In genomic region chr19:6531163-6531955, GRCh38 we compare ENCODE assay signal across 8 cellular contexts.
DNase-seq lines count a peak whose midpoint lies in the region; ATAC-seq and TF ChIP-seq lines count a peak whose summit lies in the region.

No MANE protein-coding gene starts in this region.

- H3K27me3 ChIP-seq in GM06990 (replicated peaks; ENCODE audit: control insufficient read depth, insufficient read depth, low read length) (no peaks in the 10 kb centered on the region), OCI-LY3 (ENCODE audit: low read depth, low read length) (no peaks in the 10 kb centered on the region), parathyroid adenoma (ENCODE audit: control insufficient read depth, insufficient read depth, low read length) (no peaks in the 10 kb centered on the region)

- H3K36me3 ChIP-seq in GM06990 (ENCODE audit: control insufficient read depth, insufficient read depth, low read length) (peaks cover 14% of the 10 kb centered on the region), OCI-LY3 (replicated peaks; ENCODE audit: low read depth, low read length) (peaks cover 45% of the 10 kb centered on the region), parathyroid adenoma (ENCODE audit: control insufficient read depth, insufficient read depth, low read length) (no peaks in the 10 kb centered on the region)

- peaks cover 66% of the 10 kb centered on the region for H3K4me1 ChIP-seq in OCI-LY3 (ENCODE audit: low read length)
- H3K4me1 ChIP-seq in parathyroid adenoma: peaks cover 2% of the 10 kb centered on the region

- no peak for TF ChIP-seq CTCF in GM06990 (IDR thresholded peaks at IDR 0.05; ENCODE audit: insufficient read depth, low read length, poor library complexity, severe bottlenecking)
- TF ChIP-seq CTCF in OCI-LY3 (IDR thresholded peaks at IDR 0.05; ENCODE audit: low read depth, low read length): no peak
- no peak for TF ChIP-seq CTCF in parathyroid adenoma (IDR thresholded peaks at IDR 0.05)

- ATAC-seq in HG03095 (IDR thresholded peaks at IDR 0.05; ENCODE audit: unreplicated experiment): no peak

- H3K79me2 ChIP-seq in OCI-LY3 (ENCODE audit: low read length): peaks cover 58% of the 10 kb centered on the region
- H3K79me2 ChIP-seq in parathyroid adenoma: no peaks in the 10 kb centered on the region

- H3K27ac ChIP-seq in OCI-LY3 (ENCODE audit: low read length) (peak overlapping the region; percentile 96), epithelial cell of prostate (peak overlapping the region; percentile 58), parathyroid adenoma (no peak overlapping the region)

- H4K20me1 ChIP-seq in OCI-LY3 (ENCODE audit: insufficient read depth, low read length): peaks cover 44% of the 10 kb centered on the region

- H3K4me3 ChIP-seq in GM06990 (replicated peaks; ENCODE audit: low read depth, low read length) (peak overlapping the region; percentile 98), OCI-LY3 (ENCODE audit: low read length) (peak overlapping the region; percentile 99), parathyroid adenoma (ENCODE audit: low read depth, low read length) (peak overlapping the region; percentile 62)

- DNase-seq in GM06990 (ENCODE audit: extremely low read depth, insufficient read length) (no peak), epithelial cell of prostate (ENCODE audit: low read depth, low spot score) (no peak), DMS53 (lab: John Stamatoyannopoulos, UW) (no peak), DMS 273 treated with DMSO at 0.1 percent for 48 hours (lab: John Stamatoyannopoulos, UW) (no peak), NCI-H1092 treated with DMSO at 0.1 percent for 48 hours (lab: John Stamatoyannopoulos, UW) (no peak)

- H3K9ac ChIP-seq in OCI-LY3 (ENCODE audit: low read length) (peak overlapping the region; percentile 99), parathyroid adenoma (no peak overlapping the region)

- H3K4me2 ChIP-seq in OCI-LY3 (ENCODE audit: low read length) (peak overlapping the region; percentile 97), parathyroid adenoma (ENCODE audit: low read length) (peak overlapping the region; percentile 73)

- H3K9me3 ChIP-seq in OCI-LY3 (ENCODE audit: insufficient read depth, low read length) (no peaks in the 10 kb centered on the region), parathyroid adenoma (ENCODE audit: control insufficient read depth, low read length) (no peaks in the 10 kb centered on the region)

- H2AFZ ChIP-seq in OCI-LY3 (ENCODE audit: low read depth, low read length) (no peak overlapping the region), parathyroid adenoma (peak overlapping the region; percentile 76)
